Comparison of ENCODE assay signal across 8 cellular contexts in genomic region chr5:61167382-61167781, GRCh38. TPM values are rescaled to one million over a fixed set of nuclear protein-coding genes. Genes with fewer than 3 reads are reported as not detected.
DNase-seq lines count a peak whose midpoint lies in the region; ATAC-seq and TF ChIP-seq lines count a peak whose summit lies in the region.

No MANE protein-coding gene starts in this region.

- WGBS in endodermal cell (ENCODE audit: insufficient coverage in 1 of 2, insufficient read length in 1 of 2), 2 experiments, result 77% methylated on average over 3 to 4 of the region's 4 CpGs

- TF ChIP-seq CTCF in MM.1S (IDR thresholded peaks at IDR 0.05; ENCODE audit: low read length) (peak; percentile 55), endodermal cell (conservative IDR thresholded peaks at IDR 0.05) (peak; percentile 64), progenitor cell of endocrine pancreas (IDR thresholded peaks at IDR 0.05; ENCODE audit: unreplicated experiment) (peak; percentile 30)

- H3K9me2 ChIP-seq in MM.1S (replicated peaks; ENCODE audit: insufficient read depth, low read length), result no peaks in the 10 kb centered on the region

- no peak overlapping the region for H3K27ac ChIP-seq in MM.1S (ENCODE audit: low read length)
- no peak overlapping the region for H3K27ac ChIP-seq in endodermal cell (ENCODE audit: low read depth, low read length)

- no peaks in the 10 kb centered on the region for H3K9me3 ChIP-seq in MM.1S (replicated peaks; ENCODE audit: insufficient read depth, low read length)
- H3K9me3 ChIP-seq in endodermal cell (ENCODE audit: control insufficient read depth, low read length), result peaks cover 9% of the 10 kb centered on the region

- H4K20me1 ChIP-seq in MM.1S (ENCODE audit: insufficient read depth, low read length), result no peaks in the 10 kb centered on the region

- H3K9ac ChIP-seq in MM.1S (ENCODE audit: low read length) (no peak overlapping the region), endodermal cell (ENCODE audit: extremely low read depth, low read length, poor library complexity, severe bottlenecking) (no peak overlapping the region)

- H3K9me3 Mint-ChIP-seq in endodermal cell, result peaks cover 13% of the 10 kb centered on the region
- no peaks in the 10 kb centered on the region for H3K9me3 Mint-ChIP-seq in progenitor cell of endocrine pancreas (ENCODE audit: low read depth)

- DNase-seq in NCI-H146 (lab: John Stamatoyannopoulos, UW) (peak; percentile 12), NCI-H146 treated with DMSO at 0.1 percent for 48 hours (lab: John Stamatoyannopoulos, UW; ENCODE audit: unreplicated experiment) (no peak), MM.1S (peak; percentile 47), endodermal cell (peak; percentile 58), progenitor cell of endocrine pancreas (ENCODE audit: low spot score, unreplicated experiment) (no peak)
- no peak for DNase-seq in stimulated activated CD4-positive, alpha-beta T cell treated with anti-CD3 and anti-CD28 coated beads, Interleukin-15, amount 100 ng/mL, for 24 hours
- no peak for DNase-seq in activated T-cell treated with anti-CD3 and anti-CD28 coated beads, Interleukin-2, amount 50 U/mL, for 1 hour

- H3K27ac Mint-ChIP-seq in endodermal cell (no peak overlapping the region), progenitor cell of endocrine pancreas (no peak overlapping the region)

- H3K4me3 ChIP-seq in MM.1S (ENCODE audit: low read length) (no peak overlapping the region), endodermal cell (ENCODE audit: low read length) (no peak overlapping the region)

- peaks cover 12% of the 10 kb centered on the region for H3K36me3 Mint-ChIP-seq in endodermal cell (ENCODE audit: low read depth)
- H3K36me3 Mint-ChIP-seq in progenitor cell of endocrine pancreas (ENCODE audit: insufficient read depth), result peaks cover 1% of the 10 kb centered on the region

- H2AFZ ChIP-seq in MM.1S (ENCODE audit: low read length), result no peak overlapping the region

- H3K4me1 ChIP-seq in MM.1S (ENCODE audit: low read length), result no peaks in the 10 kb centered on the region; the same call in 1 of the 2 replicates
- no peaks in the 10 kb centered on the region for H3K4me1 ChIP-seq in endodermal cell (ENCODE audit: control insufficient read depth, insufficient read depth, low read length)

- H3K4me3 Mint-ChIP-seq in endodermal cell (no peak overlapping the region), progenitor cell of endocrine pancreas (ENCODE audit: low read depth) (no peak overlapping the region)

- H3K27me3 Mint-ChIP-seq in endodermal cell (ENCODE audit: insufficient read depth), result no peaks in the 10 kb centered on the region
- H3K27me3 Mint-ChIP-seq in progenitor cell of endocrine pancreas, result no peaks in the 10 kb centered on the region

- no peak for ATAC-seq in GM19035 (IDR thresholded peaks at IDR 0.05; ENCODE audit: unreplicated experiment)

- 0 out of 2 replicates have a peak, but pooled peaks cover 3% of the 10 kb centered on the region for H3F3A ChIP-seq in MM.1S (ENCODE audit: insufficient read depth, low read length)

- peaks cover 8% of the 10 kb centered on the region for H3K79me2 ChIP-seq in MM.1S (ENCODE audit: low read length)

- H3K36me3 ChIP-seq in MM.1S (replicated peaks; ENCODE audit: insufficient read depth, low read length) (no peaks in the 10 kb centered on the region), endodermal cell (ENCODE audit: control insufficient read depth, insufficient read depth, low read length) (no peaks in the 10 kb centered on the region)

- H3K4me2 ChIP-seq in MM.1S (ENCODE audit: low read depth, low read length), result no peak overlapping the region

- no peaks in the 10 kb centered on the region for H3K27me3 ChIP-seq in MM.1S (replicated peaks; ENCODE audit: insufficient read depth, low read length)
- peaks cover 17% of the 10 kb centered on the region for H3K27me3 ChIP-seq in endodermal cell (ENCODE audit: control insufficient read depth, insufficient read depth, low read length, poor library complexity, severe bottlenecking)

- H3K4me1 Mint-ChIP-seq in endodermal cell (peaks cover 14% of the 10 kb centered on the region), progenitor cell of endocrine pancreas (ENCODE audit: low read depth) (peaks cover 21% of the 10 kb centered on the region)

RNA-seq across cellular contexts. Expression of gene SMIM15, which starts 5.1 kb away (rescaled TPM):
- total RNA-seq in endodermal cell (10 to 100 TPM; 54.7 to 61.2 TPM), progenitor cell of endocrine pancreas (56.4 and 63.7 TPM in 2 replicates)
- 39.9 TPM for polyA plus RNA-seq in endodermal cell (2013, experiment 1 of 2)
- polyA plus RNA-seq in endodermal cell (2013, experiment 2 of 2), result 38.9 TPM

Comparison
In these comparisons a context has a peak if more than half of its experiments do, and no peak if none do; other contexts are left out.
1. DNase-seq: peak in NCI-H146 (single experiment), MM.1S (single experiment) and endodermal cell (single experiment); none in NCI-H146 treated with DMSO at 0.1 percent for 48 hours (single experiment), progenitor cell of endocrine pancreas (single experiment), stimulated activated CD4-positive, alpha-beta T cell treated with anti-CD3 and anti-CD28 coated beads, Interleukin-15, amount 100 ng/mL, for 24 hours (single experiment) and activated T-cell treated with anti-CD3 and anti-CD28 coated beads, Interleukin-2, amount 50 U/mL, for 1 hour (single experiment).
2. Peak in every context shown above with its lines, with median percentiles within 50 percentile points of each other: CTCF ChIP-seq.